24 cellular contexts compared by ENCODE assay signal in genomic region chr9:77541600-77541999, GRCh38.
A peak's percentile ranks its signal among the peaks of the same experiment; 100 is the strongest.
DNase-seq lines count a peak whose midpoint lies in the region; ATAC-seq, FAIRE-seq and TF ChIP-seq lines count a peak whose summit lies in the region.
"Had no signal": no experiment of that assay in that cellular context is flagged by ENCODE, and none has a peak within 500 bp of the region (broad histone marks: within the 10 kb centered on the region; RNA-seq: fewer than 3 reads in every experiment).

No MANE protein-coding gene starts in this region.

- DNase-seq in HepG2 (ENCODE audit: low spot score) (no peak), right lobe of liver (no peak), OCI-M1 (lab: John Stamatoyannopoulos, UW) (peak; percentile 3), mammary epithelial cell (no peak)
- DNase-seq: 8988T; AML-193; Caco-2; Calu3; CD4-positive, alpha-beta T cell; CD8-positive, alpha-beta T cell; DMS 273 treated with DMSO at 0.1 percent for 48 hours; DMS153; DMS53; DMS79; DND-41; EL; GDM1 had no signal

- FAIRE-seq in HepG2 (lab: Jason Lieb, UNC), result no peak
- FAIRE-seq: A549, GM12878, GM12892, GM19239 had no signal

- no peaks in the 10 kb centered on the region for H3K4me1 ChIP-seq in HepG2 (ENCODE audit: insufficient read depth, low read length)
- H3K4me1 ChIP-seq in right lobe of liver, result no peaks in the 10 kb centered on the region
- H3K4me1 ChIP-seq in mammary epithelial cell (ENCODE audit: insufficient read depth, low read length), result no peaks in the 10 kb centered on the region
- H3K4me1 ChIP-seq: A549; BLaER1 treated with 17β-estradiol and CSF1 and Interleukin-3, amounts not matched to agents 10 nM and 100 nM; Caco-2 had no signal

- H2AFZ ChIP-seq in HepG2 (ENCODE audit: low read length) (no peak overlapping the region), mammary epithelial cell (ENCODE audit: low read depth, low read length) (no peak overlapping the region)

- H3K36me3 ChIP-seq in HepG2 (replicated peaks in 1 of 2; ENCODE audit: control insufficient read depth in 1 of 2, insufficient read depth in 2 of 2, low read length in 2 of 2) (no peaks in the 10 kb centered on the region), right lobe of liver (no peaks in the 10 kb centered on the region), mammary epithelial cell (ENCODE audit: insufficient read depth, low read length) (no peaks in the 10 kb centered on the region)
- H3K36me3 ChIP-seq: BLaER1 treated with 17β-estradiol and CSF1 and Interleukin-3, amounts not matched to agents 10 nM and 100 nM had no signal

- dilution Hi-C loops in mammary epithelial cell (cut with HindIII; ENCODE audit: low sequenced_read_pairs), result no loop called here

- TF ChIP-seq EP300 in HepG2 (IDR thresholded peaks at IDR 0.05; ENCODE audit: low read depth in 2 of 2, low read length in 2 of 2), result no peak
- TF ChIP-seq EP300 in HepG2 (CRISPR knock-in tag; IDR thresholded peaks at IDR 0.05; ENCODE audit: borderline replicate concordance), result no peak

- POLR2A ChIA-PET in HepG2 (lab: Yijun Ruan, JAX), result no interaction called here

- no peak for TF ChIP-seq RAD21 in HepG2 (CRISPR knock-in tag; IDR thresholded peaks at IDR 0.05)

- TF ChIP-seq CTCF in HepG2 (CRISPR knock-in tag; IDR thresholded peaks at IDR 0.05) (no peak), right lobe of liver (IDR thresholded peaks at IDR 0.05) (no peak), mammary epithelial cell (conservative IDR thresholded peaks at IDR 0.05 in 1 of 2, IDR thresholded peaks at IDR 0.05 in 1 of 2; ENCODE audit: extremely low read depth in 1 of 2, insufficient read depth in 1 of 2, low read depth in 1 of 2, low read length in 2 of 2) (no peak)

- no peaks in the 10 kb centered on the region for H3K79me2 ChIP-seq in HepG2 (ENCODE audit: insufficient read depth, low read length)
- H3K79me2 ChIP-seq in mammary epithelial cell (ENCODE audit: insufficient read depth, low read length), result no peaks in the 10 kb centered on the region

- H3K9ac ChIP-seq in HepG2 (ENCODE audit: insufficient read depth, low read depth, low read length) (no peak overlapping the region), mammary epithelial cell (ENCODE audit: insufficient read depth, low read length) (no peak overlapping the region)
- H3K9ac ChIP-seq: BLaER1 treated with 17β-estradiol and CSF1 and Interleukin-3, amounts not matched to agents 10 nM and 100 nM had no signal

- H3K4me3 ChIP-seq in HepG2 (replicated peaks in 1 of 3; ENCODE audit: insufficient read depth in 1 of 3, low read depth in 2 of 3, low read length in 3 of 3) (no peak overlapping the region), right lobe of liver (no peak overlapping the region), mammary epithelial cell (replicated peaks in 1 of 3; ENCODE audit: insufficient read depth in 1 of 3, low read depth in 2 of 3, low read length in 3 of 3) (no peak overlapping the region)
- H3K4me3 ChIP-seq: A549; BLaER1 treated with 17β-estradiol and CSF1 and Interleukin-3, amounts not matched to agents 10 nM and 100 nM; GM12878 had no signal

- H3K27me3 ChIP-seq in HepG2 (ENCODE audit: control insufficient read depth in 1 of 2, insufficient read depth in 2 of 2, low read length in 2 of 2) (no peaks in the 10 kb centered on the region), right lobe of liver (no peaks in the 10 kb centered on the region), mammary epithelial cell (ENCODE audit: insufficient read depth, low read length) (no peaks in the 10 kb centered on the region)
- H3K27me3 ChIP-seq: BLaER1 treated with 17β-estradiol and CSF1 and Interleukin-3, amounts not matched to agents 10 nM and 100 nM had no signal

- TF ChIP-seq POLR2A in HepG2 (IDR thresholded peaks at IDR 0.05; ENCODE audit: insufficient read depth in 1 of 2, low read depth in 2 of 2, low read length in 2 of 2) (no peak), right lobe of liver (IDR thresholded peaks at IDR 0.05) (no peak)

- CTCF ChIA-PET in HepG2 (lab: Yijun Ruan, JAX; ENCODE audit: low intra/inter-chr PET ratio, low total read pairs) (no interaction called here), mammary epithelial cell (lab: Charles Lee; ENCODE audit: low non-redundant PET) (no interaction called here)

- ATAC-seq in HepG2 (no peak), right lobe of liver (no peak), GM18498 (IDR thresholded peaks at IDR 0.05; ENCODE audit: unreplicated experiment) (no peak)
- ATAC-seq: A549; CD8-positive, alpha-beta T cell; GM12878 had no signal

- BruUV-seq in HepG2 (replicated peaks; lab: Mats Ljungman, UMichigan) (no TSS peak), mammary epithelial cell (replicated peaks; lab: Mats Ljungman, UMichigan) (no TSS peak)

- intact Hi-C loops in HepG2 (cut with micrococcal nuclease; ENCODE audit: unreplicated experiment), result no loop called here
- intact Hi-C loops in right lobe of liver (cut with DNase I), result no loop called here
- intact Hi-C loops in mammary epithelial cell (cut with micrococcal nuclease), result no loop called here

- H3K4me2 ChIP-seq in HepG2 (ENCODE audit: low read depth, low read length) (no peak overlapping the region), mammary epithelial cell (ENCODE audit: insufficient read depth, low read depth, low read length) (no peak overlapping the region)
- H3K4me2 ChIP-seq: A549; BLaER1 treated with 17β-estradiol and CSF1 and Interleukin-3, amounts not matched to agents 10 nM and 100 nM had no signal

- H3K27ac ChIP-seq in HepG2 (ENCODE audit: extremely low read length, insufficient read depth, low read length), result no peak overlapping the region
- H3K27ac ChIP-seq in right lobe of liver, result no peak overlapping the region
- H3K27ac ChIP-seq in mammary epithelial cell (ENCODE audit: insufficient read depth, low read depth, low read length), result no peak overlapping the region
- H3K27ac ChIP-seq: A549; BLaER1 treated with 17β-estradiol and CSF1 and Interleukin-3, amounts not matched to agents 10 nM and 100 nM; C4-2B had no signal

- WGBS in HepG2 (ENCODE audit: low lambda C conversion rate), result 2% methylated on average over 1 of the region's 1 CpG
- 89% methylated on average over 1 of the region's 1 CpG for WGBS in right lobe of liver (ENCODE audit: insufficient coverage, low coverage, low lambda C conversion rate, missing lambda C conversion rate)
- 50% methylated on average over 1 of the region's 1 CpG for WGBS in mammary epithelial cell (ENCODE audit: low coverage, missing lambda C conversion rate)

- in situ Hi-C loops in HepG2 (cut with HindIII; ENCODE audit: extremely low pct_ligation_motif_present, low pct_unique_long_range_greater_than_20kb), result no loop called here
- in situ Hi-C loops in mammary epithelial cell (cut with MboI; ENCODE audit: low sequenced_read_pairs in 2 of 2), result no loop called here

- H3K9me3 ChIP-seq in HepG2 (ENCODE audit: low read length) (peaks cover 29% of the 10 kb centered on the region), right lobe of liver (peaks cover 0 to 8% (median 0%) of the 10 kb centered on the region in 4 donors), mammary epithelial cell (replicated peaks; ENCODE audit: insufficient read depth, low read length) (peaks cover 3% of the 10 kb centered on the region)
- H3K9me3 ChIP-seq: Caco-2 had no signal

- no peaks in the 10 kb centered on the region; the same call in 1 of the 2 replicates for H4K20me1 ChIP-seq in HepG2 (ENCODE audit: insufficient read depth, low read length)
- no peaks in the 10 kb centered on the region for H4K20me1 ChIP-seq in mammary epithelial cell (ENCODE audit: insufficient read depth, low read length)
- H4K20me1 ChIP-seq: BLaER1 treated with 17β-estradiol and CSF1 and Interleukin-3, amounts not matched to agents 10 nM and 100 nM had no signal

TF ChIP-seq in HepG2, 621 proteins besides CTCF, POLR2A, EP300 and RAD21:
- TF ChIP-seq ZNF670 (CRISPR knock-in tag; IDR thresholded peaks at IDR 0.05; ENCODE audit: borderline replicate concordance), result no peak
- TF ChIP-seq, protein P1, sequence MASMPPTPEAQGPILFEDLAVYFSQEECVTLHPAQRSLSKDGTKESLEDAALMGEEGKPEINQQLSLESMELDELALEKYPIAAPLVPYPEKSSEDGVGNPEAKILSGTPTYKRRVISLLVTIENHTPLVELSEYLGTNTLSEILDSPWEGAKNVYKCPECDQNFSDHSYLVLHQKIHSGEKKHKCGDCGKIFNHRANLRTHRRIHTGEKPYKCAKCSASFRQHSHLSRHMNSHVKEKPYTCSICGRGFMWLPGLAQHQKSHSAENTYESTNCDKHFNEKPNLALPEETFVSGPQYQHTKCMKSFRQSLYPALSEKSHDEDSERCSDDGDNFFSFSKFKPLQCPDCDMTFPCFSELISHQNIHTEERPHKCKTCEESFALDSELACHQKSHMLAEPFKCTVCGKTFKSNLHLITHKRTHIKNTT (CRISPR knock-in tag; IDR thresholded peaks at IDR 0.05), result no peak
- TF ChIP-seq ZNF160 (CRISPR knock-in tag; IDR thresholded peaks at IDR 0.05), result peak; percentile 84
- no peak for TF ChIP-seq KMT2A (CRISPR knock-in tag; IDR thresholded peaks at IDR 0.05)
- TF ChIP-seq POGZ (CRISPR knock-in tag; IDR thresholded peaks at IDR 0.05), result no peak
- no peak for TF ChIP-seq JUNB (CRISPR knock-in tag; IDR thresholded peaks at IDR 0.05; ENCODE audit: borderline replicate concordance)
- no peak for TF ChIP-seq ZNF232 (CRISPR knock-in tag; IDR thresholded peaks at IDR 0.05; ENCODE audit: borderline replicate concordance)
- no peak for TF ChIP-seq ZNF367 (CRISPR knock-in tag; IDR thresholded peaks at IDR 0.05; ENCODE audit: borderline replicate concordance)
